ENCODE assay signal across 9 cellular contexts in the genomic region with DNA sequence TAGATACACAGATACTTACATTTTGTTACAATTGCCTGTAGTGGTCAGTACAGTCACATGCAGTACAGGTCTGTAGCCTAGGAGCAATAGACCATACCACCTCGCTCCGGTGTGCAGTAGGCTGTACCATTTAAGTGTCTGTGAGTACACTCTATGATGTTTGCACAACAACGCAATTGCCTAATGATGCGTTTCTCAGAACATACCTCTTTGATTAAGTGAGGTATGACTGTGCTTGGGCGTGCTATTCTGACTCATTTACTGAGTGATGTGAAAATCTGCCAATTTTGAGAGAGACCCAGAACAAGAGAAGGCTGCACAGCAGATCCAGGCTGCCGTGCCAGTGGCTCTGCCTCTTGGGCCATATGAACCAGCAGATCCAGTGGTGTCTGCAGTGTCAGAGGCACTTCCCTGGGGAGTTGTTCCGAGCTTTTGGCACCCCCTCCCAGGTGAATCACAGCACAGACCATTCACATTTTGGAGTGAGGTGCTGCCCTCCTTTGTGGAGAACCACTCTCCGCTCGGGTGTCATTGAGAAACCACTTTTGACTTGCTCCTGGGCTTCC. TPM values are rescaled to one million over a fixed set of nuclear protein-coding genes. Genes with fewer than 3 reads are reported as not detected.
A peak's percentile ranks its signal among the peaks of the same experiment; 100 is the strongest.
DNase-seq lines count a peak whose midpoint lies in the region; ATAC-seq and TF ChIP-seq lines count a peak whose summit lies in the region.
"Had no signal": no experiment of that assay in that cellular context is flagged by ENCODE, and none has a peak within 500 bp of the region (broad histone marks: within the 10 kb centered on the region; RNA-seq: fewer than 3 reads in every experiment).

No MANE protein-coding gene starts in this region.

- H3K9me3 Mint-ChIP-seq in CD8-positive, alpha-beta T cell: no peaks in the 10 kb centered on the region

- no peaks in the 10 kb centered on the region for H3K36me3 ChIP-seq in effector memory CD4-positive, alpha-beta T cell (ENCODE audit: control insufficient read depth, insufficient read depth, low read length)
- H3K36me3 ChIP-seq in CD8-positive, alpha-beta T cell (ENCODE audit: insufficient read depth, low read length): no peaks in the 10 kb centered on the region

- no peaks in the 10 kb centered on the region for H3K9me3 ChIP-seq in effector memory CD4-positive, alpha-beta T cell (ENCODE audit: control insufficient read depth, low read length)
- no peaks in the 10 kb centered on the region for H3K9me3 ChIP-seq in CD8-positive, alpha-beta T cell (ENCODE audit: low read length)

- no peak for ATAC-seq in CD8-positive, alpha-beta T cell

- DNase-seq in GM04504 (ENCODE audit: low read depth) (peak; percentile 85), NCI-H2029 treated with DMSO at 0.1 percent for 48 hours (lab: John Stamatoyannopoulos, UW) (peak; percentile 48), cardiac fibroblast (ENCODE audit: low read depth in 2 of 2) (peak; percentile 85 to 87), non-pigmented ciliary epithelial cell (ENCODE audit: low read depth) (peak; percentile 65), putamen (ENCODE audit: low spot score) (no peak), cerebellum (ENCODE audit: low spot score) (no peak)
- no peak for DNase-seq in effector memory CD4-positive, alpha-beta T cell
- DNase-seq in CD8-positive, alpha-beta T cell: no peak
- DNase-seq: activated gamma-delta T cell treated with Interleukin-2 at 50 U/mL for 16 hours had no signal

- POLR2A ChIA-PET in CD8-positive, alpha-beta T cell (lab: Charles Lee): no interaction called here

- no peak overlapping the region for H3K27ac ChIP-seq in effector memory CD4-positive, alpha-beta T cell (ENCODE audit: insufficient read depth, low read length, poor library complexity, severe bottlenecking)
- no peak overlapping the region for H3K27ac ChIP-seq in CD8-positive, alpha-beta T cell (ENCODE audit: low read depth, low read length)

- H3K27me3 Mint-ChIP-seq in CD8-positive, alpha-beta T cell (ENCODE audit: low read depth): peaks cover 11% of the 10 kb centered on the region

- no peak overlapping the region for H3K27ac Mint-ChIP-seq in CD8-positive, alpha-beta T cell

- CTCF ChIA-PET in CD8-positive, alpha-beta T cell (lab: Charles Lee): no interaction called here

- intact Hi-C loops in CD8-positive, alpha-beta T cell (cut with DNase I, micrococcal nuclease): no loop called here

- H3K4me3 ChIP-seq in cardiac fibroblast (replicated peaks in 1 of 2; ENCODE audit: low read depth in 2 of 2, low read length in 2 of 2): no peak overlapping the region
- no peak overlapping the region for H3K4me3 ChIP-seq in effector memory CD4-positive, alpha-beta T cell (ENCODE audit: insufficient read depth, low read depth, low read length, poor library complexity, severe bottlenecking)
- H3K4me3 ChIP-seq in CD8-positive, alpha-beta T cell (ENCODE audit: low read depth, low read length): no peak overlapping the region

- H3K4me1 ChIP-seq in effector memory CD4-positive, alpha-beta T cell (ENCODE audit: control insufficient read depth, insufficient read depth, low read length, poor library complexity, severe bottlenecking): no peaks in the 10 kb centered on the region
- H3K4me1 ChIP-seq in CD8-positive, alpha-beta T cell (ENCODE audit: insufficient read depth, low read length): no peaks in the 10 kb centered on the region

- no peak overlapping the region for H3K4me3 Mint-ChIP-seq in CD8-positive, alpha-beta T cell

- no peak for TF ChIP-seq CTCF in cardiac fibroblast (IDR thresholded peaks at IDR 0.05; ENCODE audit: low read depth, low read length)
- no peak for TF ChIP-seq CTCF in CD8-positive, alpha-beta T cell (IDR thresholded peaks at IDR 0.05)

- H3K4me1 Mint-ChIP-seq in CD8-positive, alpha-beta T cell (ENCODE audit: low read depth): no peaks in the 10 kb centered on the region

- no peaks in the 10 kb centered on the region for H3K27me3 ChIP-seq in effector memory CD4-positive, alpha-beta T cell (replicated peaks; ENCODE audit: control insufficient read depth, insufficient read depth, low read length, poor library complexity, severe bottlenecking)
- H3K27me3 ChIP-seq in CD8-positive, alpha-beta T cell (ENCODE audit: insufficient read depth, low read length): no peaks in the 10 kb centered on the region

- H3K36me3 Mint-ChIP-seq in CD8-positive, alpha-beta T cell: no peaks in the 10 kb centered on the region

RNA-seq across cellular contexts. Expression of gene DLK1, which starts 20.4 kb away (rescaled TPM):
- 0.54 TPM for total RNA-seq in cerebellum
- total RNA-seq in CD8-positive, alpha-beta T cell: not detected

Comparison
In these comparisons a context has a peak if more than half of its experiments do, and no peak if none do; other contexts are left out.
1. DNase-seq: peak in GM04504 (single experiment), NCI-H2029 treated with DMSO at 0.1 percent for 48 hours (single experiment), cardiac fibroblast (2 of 2) and non-pigmented ciliary epithelial cell (single experiment); none in effector memory CD4-positive, alpha-beta T cell (0 of 3), putamen (single experiment), cerebellum (single experiment) and CD8-positive, alpha-beta T cell (0 of 7).